ENCODE assay signal across 8 cellular contexts in genomic region chr15:89575146-89575655, GRCh38. TPM values are rescaled to one million over a fixed set of nuclear protein-coding genes. Genes with fewer than 3 reads are reported as not detected.
DNase-seq lines count a peak whose midpoint lies in the region; ATAC-seq, FAIRE-seq and TF ChIP-seq lines count a peak whose summit lies in the region.

TICRR (plus strand) TSS chr15:89575469; CDS start chr15:89575587, 118 bp downstream.

- peaks cover 10% of the 10 kb centered on the region for H3K27me3 Mint-ChIP-seq in activated B cell treated with CpG ODN at 0.5 μM for 24 hours

- POLR2A ChIA-PET in activated B cell treated with CpG ODN at 0.5 μM for 24 hours (lab: Charles Lee) = interaction anchor here (0.7 to 1.2 kb wide), 2 partner anchors 47 to 241 kb away, joined by 4 to 5 read pairs; partner anchors contain the start of gene POLG

- no peak for TF ChIP-seq CTCF in AG10803 (conservative IDR thresholded peaks at IDR 0.05; ENCODE audit: low read length)
- TF ChIP-seq CTCF in activated B cell treated with CpG ODN at 0.5 μM for 24 hours (IDR thresholded peaks at IDR 0.05) = no peak

- peaks cover 11% of the 10 kb centered on the region for H3K4me1 Mint-ChIP-seq in activated B cell treated with CpG ODN at 0.5 μM for 24 hours

- H3K36me3 Mint-ChIP-seq in activated B cell treated with CpG ODN at 0.5 μM for 24 hours (ENCODE audit: low read depth) = no peaks in the 10 kb centered on the region

- peak within 1 kb of the TSS; percentile 82 for H3K4me3 Mint-ChIP-seq in activated B cell treated with CpG ODN at 0.5 μM for 24 hours

- CTCF ChIA-PET in activated B cell treated with CpG ODN at 0.5 μM for 24 hours (lab: Charles Lee) = no interaction called here

- ATAC-seq in GM19035 (IDR thresholded peaks at IDR 0.05; ENCODE audit: unreplicated experiment) = peak; percentile 93
- peak; percentile 95 for ATAC-seq in HG03342 (IDR thresholded peaks at IDR 0.05; ENCODE audit: unreplicated experiment)
- peak; percentile 97 for ATAC-seq in activated B cell treated with CpG ODN at 0.5 μM for 24 hours (ENCODE audit: low read depth)

- peak within 1 kb of the TSS; percentile 75 for H3K4me3 ChIP-seq in AG10803 (ENCODE audit: low read length)

- no peaks in the 10 kb centered on the region for H3K9me3 Mint-ChIP-seq in activated B cell treated with CpG ODN at 0.5 μM for 24 hours

- FAIRE-seq in islet of Langerhans (lab: Jason Lieb, UNC) = peak; percentile 86

- intact Hi-C loops in activated B cell treated with CpG ODN at 0.5 μM for 24 hours (cut with micrococcal nuclease) = loop anchor here (1.0 to 10.0 kb wide), 3 partner anchors 120 to 240 kb away; partner anchors contain the start of genes PEX11A and WDR93

- H3K27ac Mint-ChIP-seq in activated B cell treated with CpG ODN at 0.5 μM for 24 hours = peak within 1 kb of the TSS; percentile 31

- peak; percentile 100 for DNase-seq in AG10803 (ENCODE audit: low read depth)
- peak; percentile 95 for DNase-seq in NCI-H345 treated with DMSO at 0.1 percent for 48 hours (lab: John Stamatoyannopoulos, UW; ENCODE audit: unreplicated experiment)
- peak; percentile 80 for DNase-seq in activated B cell treated with CpG ODN at 0.5 μM for 24 hours
- peak; percentile 97 for DNase-seq in central memory CD4-positive, alpha-beta T cell
- DNase-seq in stimulated activated CD4-positive, alpha-beta T cell treated with anti-CD3 and anti-CD28 coated beads, Interleukin-12 subunit alpha, Interleukin-12 subunit beta, amount 100 ng/mL, for 4 hours = peak; percentile 85

RNA-seq across cellular contexts. Expression of gene TICRR, which starts in this region (rescaled TPM):
- total RNA-seq in activated B cell treated with CpG ODN at 0.5 μM for 24 hours = 0.69 TPM in 2 replicates

Comparison
In these comparisons a context has a peak if more than half of its experiments do, and no peak if none do; other contexts are left out.
1. Peak in every context shown above with its lines: DNase-seq, ATAC-seq and H3K4me3 ChIP-seq.
2. Peak in DNase-seq and ATAC-seq in activated B cell treated with CpG ODN at 0.5 μM for 24 hours; RNA of the gene not detected or under 1 TPM.